33 cellular contexts compared by ENCODE assay signal in genomic region chr14:50400461-50400860, GRCh38.
"Had no signal": no experiment of that assay in that cellular context is flagged by ENCODE, and none has a peak within 500 bp of the region (broad histone marks: within the 10 kb centered on the region; RNA-seq: fewer than 3 reads in every experiment).

No MANE protein-coding gene starts in this region.

- H3K27ac Mint-ChIP-seq: activated CD4-positive, alpha-beta memory T cell treated with anti-CD3 and anti-CD28 coated beads for 36 hours; activated CD4-positive, alpha-beta T cell treated with anti-CD3 and anti-CD28 coated beads, Interleukin-2, amount 10 ng/mL, durations not matched to agents 24 days and 14 days; activated naive CD4-positive, alpha-beta T cell treated with anti-CD3 and anti-CD28 coated beads for 36 hours; activated naive CD8-positive, alpha-beta T cell treated with anti-CD3 and anti-CD28 coated beads for 36 hours; activated T-helper 1 cell treated with anti-CD3 and anti-CD28 coated beads, Interleukin-12 subunit alpha, Interleukin-12 subunit beta, Interleukin-2, Interleukin-4 antibody, amounts not matched to agents 30 ng/mL and 10 ng/mL and 1 ng/mL, durations not matched to agents 14 hours and 24 hours and 36 hours; nephron progenitor cell had no signal

- H3K4me3 Mint-ChIP-seq: activated CD4-positive, alpha-beta memory T cell treated with anti-CD3 and anti-CD28 coated beads for 36 hours; activated CD4-positive, alpha-beta T cell treated with anti-CD3 and anti-CD28 coated beads, Interleukin-2, amount 10 ng/mL, durations not matched to agents 24 days and 14 days; activated naive CD4-positive, alpha-beta T cell treated with anti-CD3 and anti-CD28 coated beads for 36 hours; activated naive CD8-positive, alpha-beta T cell treated with anti-CD3 and anti-CD28 coated beads for 36 hours; activated T-helper 1 cell treated with anti-CD3 and anti-CD28 coated beads, Interleukin-12 subunit alpha, Interleukin-12 subunit beta, Interleukin-2, Interleukin-4 antibody, amounts not matched to agents 30 ng/mL and 10 ng/mL and 1 ng/mL, durations not matched to agents 14 hours and 24 hours and 36 hours; mesothelial cell of epicardium; nephron progenitor cell; stimulated activated naive B cell treated with anti-CD40 and anti-IgM and Interleukin-4, amounts not matched to agents 10 μg/mL and 1 μg/mL and 100 μg/mL, for 72 hours had no signal

- H3K4me3 ChIP-seq: adrenal gland, body of pancreas, colonic mucosa, esophagus squamous epithelium, ovary, prostate gland, smooth muscle cell, stomach, tibial artery had no signal

- H3K36me3 ChIP-seq: adrenal gland, colonic mucosa, esophagus squamous epithelium, neutrophil, ovary, prostate gland, stomach, tibial artery, WERI-Rb-1 had no signal

- DNase-seq: activated CD4-positive, alpha-beta memory T cell treated with anti-CD3 and anti-CD28 coated beads for 36 hours; activated CD4-positive, alpha-beta T cell treated with anti-CD3 and anti-CD28 coated beads, Interleukin-2, amount 10 ng/mL, durations not matched to agents 24 days and 14 days; activated CD4-positive, CD25-positive, alpha-beta regulatory T cell treated with anti-CD3 and anti-CD28 coated beads, Interleukin-2, amount 50 U/mL, for 72 hours; activated CD8-positive, alpha-beta memory T cell treated with anti-CD3 and anti-CD28 coated beads, Interleukin-2, amount 50 U/mL, for 4 hours; activated effector memory CD4-positive, alpha-beta T cell treated with anti-CD3 and anti-CD28 coated beads, Interleukin-2, amount 50 U/mL, for 16 hours; activated naive CD4-positive, alpha-beta T cell treated with anti-CD3 and anti-CD28 coated beads for 36 hours; activated naive CD8-positive, alpha-beta T cell treated with anti-CD3 and anti-CD28 coated beads for 36 hours; activated T-cell treated with anti-CD3 and anti-CD28 coated beads, Interleukin-2, amount 50 U/mL, for 1 hour; adrenal gland; aorta; body of pancreas; colonic mucosa; effector CD8-positive, alpha-beta T cell; esophagus squamous epithelium; glutamatergic neuron; islet precursor cell; left colon; mammary epithelial cell; naive B cell; nephron progenitor cell; ovary; stimulated activated CD4-positive, alpha-beta T cell treated with anti-CD3 and anti-CD28 coated beads, Interleukin-15, amount 100 ng/mL, for 24 hours; stimulated activated CD4-positive, alpha-beta T cell treated with anti-CD3 and anti-CD28 coated beads, Interleukin-2, amount 100 ng/mL, for 24 hours; stimulated activated naive B cell treated with anti-CD40 and anti-IgM and Interleukin-4, amounts not matched to agents 10 μg/mL and 1 μg/mL and 100 μg/mL, for 72 hours; stomach; tibial artery; WERI-Rb-1 had no signal

- H3K27me3 ChIP-seq: adrenal gland, body of pancreas, colonic mucosa, esophagus squamous epithelium, ovary, stomach, tibial artery had no signal

- H3K9me3 Mint-ChIP-seq: activated CD4-positive, alpha-beta T cell treated with anti-CD3 and anti-CD28 coated beads, Interleukin-2, amount 10 ng/mL, durations not matched to agents 24 days and 14 days; activated T-helper 1 cell treated with anti-CD3 and anti-CD28 coated beads, Interleukin-12 subunit alpha, Interleukin-12 subunit beta, Interleukin-2, Interleukin-4 antibody, amounts not matched to agents 30 ng/mL and 10 ng/mL and 1 ng/mL, durations not matched to agents 14 hours and 24 hours and 36 hours had no signal

- H3K27me3 Mint-ChIP-seq: naive B cell; stimulated activated naive B cell treated with anti-CD40 and anti-IgM and Interleukin-4, amounts not matched to agents 10 μg/mL and 1 μg/mL and 100 μg/mL, for 72 hours had no signal

- ATAC-seq: body of pancreas; left colon; stimulated activated naive B cell treated with anti-CD40 and anti-IgM and Interleukin-4, amounts not matched to agents 10 μg/mL and 1 μg/mL and 100 μg/mL, for 72 hours had no signal

- H3K9me3 ChIP-seq: adrenal gland, body of pancreas, colonic mucosa, esophagus squamous epithelium, neutrophil, ovary, prostate gland, stomach, tibial artery had no signal

- H3K4me1 ChIP-seq: colonic mucosa, prostate gland had no signal

- H3K4me2 ChIP-seq: smooth muscle cell had no signal

- H3K27ac ChIP-seq: adrenal gland, body of pancreas, colonic mucosa, epithelial cell of prostate, neutrophil, stomach, WERI-Rb-1 had no signal
